In the genomic region with DNA sequence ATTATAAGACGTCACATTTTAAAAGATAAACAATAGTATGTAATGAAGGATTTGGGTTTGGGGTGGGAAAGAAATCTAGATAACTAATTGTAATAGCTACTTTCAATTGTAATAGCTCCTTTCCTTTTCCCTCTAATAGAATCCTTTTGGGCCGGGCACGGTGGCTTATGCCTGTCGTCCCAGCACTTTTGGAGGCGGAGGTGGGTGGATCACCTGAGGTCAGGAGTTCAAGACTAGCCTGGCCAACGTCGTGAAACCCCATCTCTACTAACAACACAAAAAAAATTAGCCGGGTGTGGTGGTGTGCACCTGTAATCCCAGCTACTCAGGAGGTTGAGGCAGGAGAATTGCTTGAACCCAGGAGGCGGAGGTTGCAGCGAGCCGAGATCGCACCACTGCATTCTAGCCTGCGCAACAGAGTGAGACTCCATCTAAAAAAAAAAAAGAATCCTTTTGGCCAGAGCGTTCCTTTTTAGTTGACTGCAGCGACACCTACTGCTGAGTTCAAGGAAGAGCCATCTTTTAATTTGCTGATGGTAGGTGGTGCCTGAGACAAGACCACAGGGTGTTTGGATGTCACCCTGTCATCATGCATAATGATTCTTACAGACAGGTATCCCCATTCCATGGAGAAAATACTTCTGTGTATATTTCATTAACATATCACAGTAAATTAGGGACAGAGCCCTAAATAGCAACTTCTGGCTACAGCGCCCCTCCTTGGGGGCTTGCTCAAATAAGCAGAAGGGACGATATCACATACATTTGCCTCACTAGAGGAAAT, we compare ENCODE assay signal across 9 cellular contexts.
DNase-seq lines count a peak whose midpoint lies in the region; ATAC-seq and TF ChIP-seq lines count a peak whose summit lies in the region.
"Had no signal": no experiment of that assay in that cellular context is flagged by ENCODE, and none has a peak within 500 bp of the region (broad histone marks: within the 10 kb centered on the region; RNA-seq: fewer than 3 reads in every experiment).

No MANE protein-coding gene starts in this region.

- H3K27ac ChIP-seq in transverse colon: no peak overlapping the region

- TF ChIP-seq CTCF in fibroblast of mammary gland (conservative IDR thresholded peaks at IDR 0.05; ENCODE audit: control insufficient read depth, insufficient read depth, low read depth, low read length): peak; percentile 70
- TF ChIP-seq CTCF in nephron (IDR thresholded peaks at IDR 0.05; ENCODE audit: unreplicated experiment in 3 of 3): peak; percentile 70 to 81 (median 78)
- TF ChIP-seq CTCF in transverse colon (IDR thresholded peaks at IDR 0.05): peak; percentile 45 to 68 (median 63)

- peak; percentile 80 for ATAC-seq in GM19035 (IDR thresholded peaks at IDR 0.05; ENCODE audit: unreplicated experiment)
- ATAC-seq in HG03460 (IDR thresholded peaks at IDR 0.05; ENCODE audit: unreplicated experiment): peak; percentile 76

- TF ChIP-seq EP300 in transverse colon (IDR thresholded peaks at IDR 0.05; ENCODE audit: low read depth): no peak

- peaks cover 10% of the 10 kb centered on the region for H3K4me1 Mint-ChIP-seq in nephron

- H3K4me1 ChIP-seq in transverse colon: no peaks in the 10 kb centered on the region

- H3K9me3 ChIP-seq in transverse colon: no peaks in the 10 kb centered on the region

- H3K36me3 ChIP-seq in transverse colon: no peaks in the 10 kb centered on the region

- H3K27me3 ChIP-seq in transverse colon: no peaks in the 10 kb centered on the region

- H3K36me3 Mint-ChIP-seq in nephron (ENCODE audit: low read depth): peaks cover 10% of the 10 kb centered on the region

- H3K27ac Mint-ChIP-seq in nephron: no peak overlapping the region
- H3K27ac Mint-ChIP-seq: T-helper 1 cell treated with Interleukin-12 subunit alpha and Interleukin-12 subunit beta and Interleukin-4 antibody, amounts not matched to agents 30 μg/mL and 1 μg/mL, for 36 hours had no signal

- no peak overlapping the region for H3K4me3 Mint-ChIP-seq in nephron
- H3K4me3 Mint-ChIP-seq: T-helper 1 cell treated with Interleukin-12 subunit alpha and Interleukin-12 subunit beta and Interleukin-4 antibody, amounts not matched to agents 30 μg/mL and 1 μg/mL, for 36 hours had no signal

- H3K4me3 ChIP-seq in fibroblast of mammary gland (ENCODE audit: control insufficient read depth, low read depth, low read length): no peak overlapping the region
- no peak overlapping the region for H3K4me3 ChIP-seq in transverse colon

- TF ChIP-seq POLR2A in transverse colon (IDR thresholded peaks at IDR 0.05): no peak

- H3K27me3 Mint-ChIP-seq in nephron (ENCODE audit: low read depth): peaks cover 4% of the 10 kb centered on the region

- in situ Hi-C loops in transverse colon (cut with MboI; ENCODE audit: low pct_ligation_motif_present in 1 of 4, low pct_unique_long_range_greater_than_20kb in 1 of 4, low sequenced_read_pairs in 3 of 4): loop anchor here in 1 of 4 donors (25.0 kb wide), 1 partner anchor 585 kb away; the partner anchor contains the start of gene CCDC198

- 22 to 25% methylated on average over 6 to 17 of the region's 17 CpGs for WGBS in transverse colon (ENCODE audit: low coverage in 1 of 2), 2 donors

- DNase-seq in CD1c-positive myeloid dendritic cell (ENCODE audit: extremely low spot score): peak; percentile 51
- peak; percentile 22 for DNase-seq in NCI-H446 treated with DMSO at 0.1 percent for 48 hours (lab: John Stamatoyannopoulos, UW)
- DNase-seq in activated CD4-positive, alpha-beta T cell treated with anti-CD3 and anti-CD28 coated beads, Interleukin-2, amount 50 U/mL, for 48 hours: peak; percentile 36 to 47
- DNase-seq in fibroblast of mammary gland (ENCODE audit: low read depth): peak; percentile 78
- DNase-seq in transverse colon: peak; percentile 41

- H3K9me3 Mint-ChIP-seq in nephron: no peaks in the 10 kb centered on the region
- H3K9me3 Mint-ChIP-seq: T-helper 1 cell treated with Interleukin-12 subunit alpha and Interleukin-12 subunit beta and Interleukin-4 antibody, amounts not matched to agents 30 μg/mL and 1 μg/mL, for 36 hours had no signal

- intact Hi-C loops in transverse colon (cut with DNase I; ENCODE audit: low total_unique reads): loop anchor here (10.0 kb wide), 1 partner anchor 588 kb away; no protein-coding TSS in a partner anchor

Comparison
In these comparisons a context has a peak if more than half of its experiments do, and no peak if none do; other contexts are left out.
1. DNase-seq: peak in every context shown above with its lines; median percentile 78 in fibroblast of mammary gland; 51 in CD1c-positive myeloid dendritic cell; 42 in activated CD4-positive, alpha-beta T cell treated with anti-CD3 and anti-CD28 coated beads, Interleukin-2, amount 50 U/mL, for 48 hours; 41 in transverse colon; 22 in NCI-H446 treated with DMSO at 0.1 percent for 48 hours.